8 cellular contexts compared by ENCODE assay signal in genomic region chr4:123443401-123444297, GRCh38. TPM values are rescaled to one million over a fixed set of nuclear protein-coding genes. Genes with fewer than 3 reads are reported as not detected.
DNase-seq lines count a peak whose midpoint lies in the region; ATAC-seq and TF ChIP-seq lines count a peak whose summit lies in the region.

No MANE protein-coding gene starts in this region.

- ATAC-seq in GM19397 (IDR thresholded peaks at IDR 0.05; ENCODE audit: unreplicated experiment) (peak; percentile 34), HG03457 (IDR thresholded peaks at IDR 0.05; ENCODE audit: unreplicated experiment) (peak; percentile 62), upper lobe of right lung (peak; percentile 84)

- intact Hi-C loops in upper lobe of right lung (cut with DNase I): no loop called here

- no peaks in the 10 kb centered on the region for H3K36me3 ChIP-seq in upper lobe of right lung

- H3K36me3 Mint-ChIP-seq in activated CD4-positive, alpha-beta memory T cell treated with anti-CD3 and anti-CD28 coated beads, Interleukin-2, amount 10 ng/mL, durations not matched to agents 7 days and 5 days (ENCODE audit: low read depth): no peaks in the 10 kb centered on the region
- H3K36me3 Mint-ChIP-seq in immature natural killer cell: no peaks in the 10 kb centered on the region

- H3K4me3 ChIP-seq in upper lobe of right lung: peak overlapping the region; percentile 6

- H3K27ac Mint-ChIP-seq in activated CD4-positive, alpha-beta memory T cell treated with anti-CD3 and anti-CD28 coated beads, Interleukin-2, amount 10 ng/mL, durations not matched to agents 7 days and 5 days: peak overlapping the region; percentile 31
- H3K27ac Mint-ChIP-seq in immature natural killer cell: peak overlapping the region in 5 of 6 donors; percentile 29 to 84 (median 61)

- H3K27me3 ChIP-seq in upper lobe of right lung: no peaks in the 10 kb centered on the region

- H3K9me3 ChIP-seq in upper lobe of right lung: no peaks in the 10 kb centered on the region

- DNase-seq in CMK (ENCODE audit: low read depth): peak; percentile 63
- DNase-seq in activated CD4-positive, alpha-beta memory T cell treated with anti-CD3 and anti-CD28 coated beads, Interleukin-2, amount 10 ng/mL, durations not matched to agents 7 days and 5 days: peak; percentile 42
- DNase-seq in immature natural killer cell: peak in 2 of 3 donors; percentile 15 to 30
- DNase-seq in upper lobe of right lung: no peak
- DNase-seq in RPMI8226: no peak
- DNase-seq in HCEC 1CT: no peak

- H3K27me3 Mint-ChIP-seq in activated CD4-positive, alpha-beta memory T cell treated with anti-CD3 and anti-CD28 coated beads, Interleukin-2, amount 10 ng/mL, durations not matched to agents 7 days and 5 days: peaks cover 14% of the 10 kb centered on the region
- H3K27me3 Mint-ChIP-seq in immature natural killer cell (ENCODE audit: low read depth in 3 of 3): peaks cover 2 to 13% (median 4%) of the 10 kb centered on the region in 3 donors

- CTCF ChIA-PET in activated CD4-positive, alpha-beta memory T cell treated with anti-CD3 and anti-CD28 coated beads, Interleukin-2, amount 10 ng/mL, durations not matched to agents 7 days and 5 days (lab: Charles Lee): interaction anchor here (1.0 kb wide), 1 partner anchor 44 kb away, joined by 3 read pairs; no protein-coding TSS in a partner anchor

- H3K4me1 ChIP-seq in upper lobe of right lung: peaks cover 18% of the 10 kb centered on the region

- H3K27ac ChIP-seq in upper lobe of right lung: peak overlapping the region; percentile 33

- POLR2A ChIA-PET in activated CD4-positive, alpha-beta memory T cell treated with anti-CD3 and anti-CD28 coated beads, Interleukin-2, amount 10 ng/mL, durations not matched to agents 7 days and 5 days (lab: Charles Lee): no interaction called here

- H3K4me3 Mint-ChIP-seq in activated CD4-positive, alpha-beta memory T cell treated with anti-CD3 and anti-CD28 coated beads, Interleukin-2, amount 10 ng/mL, durations not matched to agents 7 days and 5 days: peak overlapping the region; percentile 22
- peak overlapping the region; percentile 28 to 76 (median 44) for H3K4me3 Mint-ChIP-seq in immature natural killer cell

- peaks cover 18% of the 10 kb centered on the region for H3K4me1 Mint-ChIP-seq in activated CD4-positive, alpha-beta memory T cell treated with anti-CD3 and anti-CD28 coated beads, Interleukin-2, amount 10 ng/mL, durations not matched to agents 7 days and 5 days
- peaks cover 18 to 26% of the 10 kb centered on the region in 2 donors for H3K4me1 Mint-ChIP-seq in immature natural killer cell

- H3K9me3 Mint-ChIP-seq in activated CD4-positive, alpha-beta memory T cell treated with anti-CD3 and anti-CD28 coated beads, Interleukin-2, amount 10 ng/mL, durations not matched to agents 7 days and 5 days: no peaks in the 10 kb centered on the region
- no peaks in the 10 kb centered on the region for H3K9me3 Mint-ChIP-seq in immature natural killer cell

- TF ChIP-seq CTCF in upper lobe of right lung (IDR thresholded peaks at IDR 0.05): no peak

RNA-seq across cellular contexts. Expression of gene SPRY1, which starts 47.1 kb away (rescaled TPM):
- total RNA-seq in activated CD4-positive, alpha-beta memory T cell treated with anti-CD3 and anti-CD28 coated beads, Interleukin-2, amount 10 ng/mL, durations not matched to agents 7 days and 5 days: 10 to 100 TPM; 16.5 to 18.5 TPM
- 1 to 10 TPM; 5.2 to 6.9 (median 6.0) TPM for polyA plus RNA-seq in immature natural killer cell
- 134 TPM for total RNA-seq in upper lobe of right lung

Comparison
In these comparisons a context has a peak if more than half of its experiments do, and no peak if none do; other contexts are left out.
1. DNase-seq: peak in CMK (single experiment), activated CD4-positive, alpha-beta memory T cell treated with anti-CD3 and anti-CD28 coated beads, Interleukin-2, amount 10 ng/mL, durations not matched to agents 7 days and 5 days (single experiment) and immature natural killer cell (2 of 3); none in upper lobe of right lung (single experiment), RPMI8226 (single experiment) and HCEC 1CT (single experiment).
2. ATAC-seq: peak in every context shown above with its lines; median percentile 84 in upper lobe of right lung; 62 in HG03457; 34 in GM19397.